14 cellular contexts compared by ENCODE assay signal in genomic region chr17:73991260-73991659, GRCh38.
"Had no signal": no experiment of that assay in that cellular context is flagged by ENCODE, and none has a peak within 500 bp of the region (broad histone marks: within the 10 kb centered on the region; RNA-seq: fewer than 3 reads in every experiment).

No MANE protein-coding gene starts in this region.

- H3K27me3 ChIP-seq: right atrium auricular region, thyroid gland, vagina had no signal

- H3K9me3 ChIP-seq: breast epithelium, right atrium auricular region, thyroid gland, vagina had no signal

- H3K4me3 ChIP-seq: breast epithelium, lung, right atrium auricular region, skin epidermis, thyroid gland, vagina had no signal

- H3K27ac ChIP-seq: breast epithelium, right atrium auricular region, skin epidermis, thyroid gland, vagina had no signal

- DNase-seq: activated CD4-positive, alpha-beta memory T cell treated with anti-CD3 and anti-CD28 coated beads for 36 hours; activated gamma-delta T cell; activated naive CD8-positive, alpha-beta T cell treated with anti-CD3 and anti-CD28 coated beads, Interleukin-2, amount 10 ng/mL, durations not matched to agents 7 days and 5 days; activated T-cell treated with anti-CD3 and anti-CD28 coated beads, Interleukin-2, amount 50 U/mL, for 4 hours; aorta; dermis blood vessel endothelial cell; hippocampal formation; naive thymus-derived CD4-positive, alpha-beta T cell; thyroid gland had no signal

- ATAC-seq: activated T-cell treated with anti-CD3 and anti-CD28 coated beads, Interleukin-2, amount 50 U/mL, for 4 hours; naive thymus-derived CD4-positive, alpha-beta T cell had no signal

- H3K36me3 ChIP-seq: breast epithelium, right atrium auricular region, thyroid gland, vagina had no signal

- H3K4me1 ChIP-seq: breast epithelium, right atrium auricular region, thyroid gland, vagina had no signal
